Comparison of ENCODE assay signal across 1 cellular context in the genomic region with DNA sequence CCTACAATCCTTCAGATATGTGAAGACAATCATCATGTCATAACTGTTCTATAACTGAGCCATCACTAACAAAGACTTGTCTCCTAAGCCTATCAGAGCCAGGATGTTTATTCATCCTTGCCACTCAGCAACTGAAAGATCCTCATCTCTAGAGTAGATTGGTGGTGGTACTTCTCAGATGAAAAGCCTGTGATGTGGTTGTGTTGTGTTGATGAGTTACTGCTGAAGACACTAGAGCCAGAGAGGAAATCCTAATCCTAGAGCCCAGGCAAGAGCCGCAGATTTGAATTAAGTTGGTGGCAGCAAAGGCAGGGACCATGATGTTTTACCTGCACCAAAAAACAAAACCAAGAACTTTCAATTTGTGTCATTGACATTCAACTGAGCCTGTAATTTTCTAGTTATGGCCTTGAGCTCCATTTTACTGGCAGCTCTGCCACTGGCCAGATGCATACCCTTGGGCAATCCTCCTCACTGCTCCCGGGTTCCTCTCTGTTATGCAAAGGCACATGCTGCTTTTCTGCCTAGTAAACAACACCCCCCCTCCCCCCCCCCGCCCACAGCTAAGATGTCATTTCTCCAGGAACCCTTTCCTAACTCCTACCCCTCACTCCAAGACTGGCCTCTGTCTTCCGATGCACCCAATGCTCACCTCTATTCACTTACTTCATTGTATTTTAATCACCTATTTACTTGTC.
TF ChIP-seq lines count a peak whose summit lies in the region.

No MANE protein-coding gene starts in this region.

TF ChIP-seq in GM12878, 131 proteins besides CTCF, POLR2A, EP300 and RAD21 (continued from another document):
- no peak for TF ChIP-seq ZNF207 (IDR thresholded peaks at IDR 0.05; ENCODE audit: borderline replicate concordance)
- TF ChIP-seq NRF1 (conservative IDR thresholded peaks at IDR 0.05; ENCODE audit: low read depth, low read length): no peak
